8 cellular contexts compared by ENCODE assay signal in genomic region chr10:127908106-127908957, GRCh38. TPM values are rescaled to one million over a fixed set of nuclear protein-coding genes. Genes with fewer than 3 reads are reported as not detected.
A peak's percentile ranks its signal among the peaks of the same experiment; 100 is the strongest.
DNase-seq lines count a peak whose midpoint lies in the region; TF ChIP-seq lines count a peak whose summit lies in the region.

No MANE protein-coding gene starts in this region.

- peaks cover 0 to 12% of the 10 kb centered on the region in 2 experiments; a peak in 1 of 4 replicates for H3K4me1 ChIP-seq in SK-N-SH (ENCODE audit: control insufficient read depth in 1 of 2, insufficient read depth in 2 of 2, low read depth in 1 of 2, low read length in 1 of 2)
- no peaks in the 10 kb centered on the region for H3K4me1 ChIP-seq in rectal smooth muscle tissue (ENCODE audit: control insufficient read depth, insufficient read depth, low read length)

- CTCF ChIA-PET in SK-N-SH (lab: Yijun Ruan, JAX), result interaction anchor here (0.7 to 13.6 kb wide), 13 partner anchors 13 to 246 kb away, joined by 3 to 389 read pairs (median 9); no protein-coding TSS in a partner anchor

- no peak overlapping the region for H3K4me3 Mint-ChIP-seq in HFFc6

- no peak for TF ChIP-seq RAD21 in SK-N-SH (IDR thresholded peaks at IDR 0.05; ENCODE audit: low read length)

- H3K79me2 ChIP-seq in SK-N-SH (ENCODE audit: insufficient read depth), result no peaks in the 10 kb centered on the region; the same call in 1 of the 2 replicates

- no peaks in the 10 kb centered on the region for H3F3A ChIP-seq in SK-N-SH (replicated peaks; ENCODE audit: insufficient read depth)

- DNase-seq in Daoy (ENCODE audit: low read depth), result peak; percentile 40
- no peak for DNase-seq in SK-N-SH
- peak; percentile 47 for DNase-seq in fibroblast of pulmonary artery (ENCODE audit: low read depth)
- no peak for DNase-seq in HFFc6
- DNase-seq in retina, result no peak
- DNase-seq in stimulated activated naive CD4-positive, alpha-beta T cell treated with Interleukin-2 at 50 U/mL for 16 hours (lab: John Stamatoyannopoulos, UW), result no peak
- no peak for DNase-seq in NCI-H526 treated with DMSO at 0.1 percent for 48 hours (lab: John Stamatoyannopoulos, UW)

- peaks cover 5% of the 10 kb centered on the region for H3K27me3 Mint-ChIP-seq in HFFc6 (ENCODE audit: insufficient read depth)

- WGBS in SK-N-SH (ENCODE audit: low lambda C conversion rate), result 49% methylated on average over 10 of the region's 13 CpGs

- H3K27me3 ChIP-seq in SK-N-SH (ENCODE audit: insufficient read depth), result no peaks in the 10 kb centered on the region
- no peaks in the 10 kb centered on the region for H3K27me3 ChIP-seq in rectal smooth muscle tissue (ENCODE audit: control insufficient read depth, insufficient read depth, low read length)

- H2AFZ ChIP-seq in SK-N-SH (ENCODE audit: low read depth), result no peak overlapping the region; the same call in 1 of the 2 replicates

- H3K4me2 ChIP-seq in SK-N-SH, result peak overlapping the region; percentile 83

- peak overlapping the region; percentile 16 to 22; a peak in 3 of 4 replicates for H3K27ac ChIP-seq in SK-N-SH (ENCODE audit: low read depth in 2 of 2, low read length in 1 of 2)
- H3K27ac ChIP-seq in rectal smooth muscle tissue (ENCODE audit: low read depth, low read length), result peak overlapping the region; percentile 56

- no peaks in the 10 kb centered on the region for H3K9me3 ChIP-seq in SK-N-SH

- H3K36me3 Mint-ChIP-seq in HFFc6 (ENCODE audit: low read depth), result no peaks in the 10 kb centered on the region

- H3K9me3 Mint-ChIP-seq in HFFc6, result peaks cover 49% of the 10 kb centered on the region

- TF ChIP-seq CTCF in SK-N-SH (IDR thresholded peaks at IDR 0.05), result no peak
- TF ChIP-seq CTCF in fibroblast of pulmonary artery (IDR thresholded peaks at IDR 0.05; ENCODE audit: low read length, missing control alignments), result no peak
- no peak for TF ChIP-seq CTCF in HFFc6 (IDR thresholded peaks at IDR 0.05)

- H3K27ac Mint-ChIP-seq in HFFc6, result no peak overlapping the region

- H3K9ac ChIP-seq in SK-N-SH (peak overlapping the region; percentile 63; the same call in 1 of the 2 replicates), rectal smooth muscle tissue (ENCODE audit: low read length) (no peak overlapping the region)

- POLR2A ChIA-PET in SK-N-SH (lab: Yijun Ruan, JAX), result interaction anchor here (0.9 kb wide), 1 partner anchor 12 kb away, joined by 3 read pairs; no protein-coding TSS in a partner anchor

- no peak for TF ChIP-seq EP300 in SK-N-SH (IDR thresholded peaks at IDR 0.05; ENCODE audit: borderline replicate concordance in 1 of 2, low read depth in 1 of 2, low read length in 1 of 2)

- no peaks in the 10 kb centered on the region for H3K9me2 ChIP-seq in SK-N-SH

- H3K4me1 Mint-ChIP-seq in HFFc6 (ENCODE audit: low read depth), result no peaks in the 10 kb centered on the region

- H3K4me3 ChIP-seq in SK-N-SH (ENCODE audit: low read depth in 2 of 2, low read length in 1 of 2), result peak overlapping the region; percentile 70 to 77
- peak overlapping the region; percentile 48 for H3K4me3 ChIP-seq in fibroblast of pulmonary artery (replicated peaks; ENCODE audit: low read depth, low read length)
- peak overlapping the region; percentile 67 for H3K4me3 ChIP-seq in rectal smooth muscle tissue (ENCODE audit: low read length)

- H3K36me3 ChIP-seq in SK-N-SH (replicated peaks in 1 of 2; ENCODE audit: control insufficient read depth in 1 of 2, insufficient read depth in 2 of 2, low read length in 1 of 2) (no peaks in the 10 kb centered on the region), rectal smooth muscle tissue (ENCODE audit: control insufficient read depth, insufficient read depth, low read length) (no peaks in the 10 kb centered on the region)

- no peaks in the 10 kb centered on the region for H4K20me1 ChIP-seq in SK-N-SH (ENCODE audit: insufficient read depth)

TF ChIP-seq in SK-N-SH, 30 proteins besides CTCF, POLR2A, EP300 and RAD21:
- TF ChIP-seq NFIC (IDR thresholded peaks at IDR 0.05; ENCODE audit: borderline replicate concordance), result no peak
- no peak for TF ChIP-seq CHD2 (IDR thresholded peaks at IDR 0.05; ENCODE audit: low read length, partially characterized antibody)
- peak; percentile 39; the same call in 1 of the 2 replicates for TF ChIP-seq JUND (IDR thresholded peaks at IDR 0.05)
- TF ChIP-seq PBX3 (IDR thresholded peaks at IDR 0.05), result no peak
- TF ChIP-seq POLR2AphosphoS5 (IDR thresholded peaks at IDR 0.05; ENCODE audit: low read depth, low read length), result peak; percentile 29; the same call in 1 of the 2 replicates
- TF ChIP-seq TCF12 (IDR thresholded peaks at IDR 0.05), result peak; percentile 63
- peak; percentile 55; the same call in 1 of the 2 replicates for TF ChIP-seq USF1 (IDR thresholded peaks at IDR 0.05; ENCODE audit: borderline replicate concordance, low read depth)
- peak; percentile 36; the same call in 1 of the 2 replicates for TF ChIP-seq RXRA (IDR thresholded peaks at IDR 0.05; ENCODE audit: borderline replicate concordance, low read depth)

RNA-seq across cellular contexts. Expression of gene PTPRE, which starts 1.4 kb away (rescaled TPM):
- total RNA-seq in Daoy (2014; rRNA removed; shearing (Covaris generic)), result 2.6 TPM in 2 replicates
- polyA plus RNA-seq in SK-N-SH (2012; rRNA removed), result 6.2 and 11.8 TPM in 2 replicates
- 8.9 and 9.4 TPM in 2 replicates for polyA plus RNA-seq in SK-N-SH (2012; cell fraction: cytosol; rRNA removed)
- 19.9 and 21.3 TPM in 2 replicates for polyA plus RNA-seq in SK-N-SH (2012; cell fraction: nucleus; rRNA removed)
- total RNA-seq in HFFc6 (2021; fragmentation: NEBNext Ultra II Directional; extraction: Animal tissue kit (Norgen Biotek cat#: 25700)), result under 1 TPM in 3 of 6 experiments, not detected in 3; 0.14 to 0.37 (median 0.15) TPM

RNA-seq across cellular contexts. Expression of gene CLRN3, which starts 15.6 kb away (rescaled TPM):
- total RNA-seq in Daoy (2014; rRNA removed; shearing (Covaris generic)), result not detected in 2 replicates
- polyA plus RNA-seq in SK-N-SH (2012; rRNA removed), result 0.08 and 0.25 TPM in 2 replicates
- polyA plus RNA-seq in SK-N-SH (2012; cell fraction: cytosol; rRNA removed), result 0.13 and 0.28 TPM in 2 replicates
- 0.08 and 0.21 TPM in 2 replicates for polyA plus RNA-seq in SK-N-SH (2012; cell fraction: nucleus; rRNA removed)
- not detected for total RNA-seq in HFFc6 (2021; fragmentation: NEBNext Ultra II Directional; extraction: Animal tissue kit (Norgen Biotek cat#: 25700))

Comparison
In these comparisons a context has a peak if more than half of its experiments do, and no peak if none do; other contexts are left out.
1. DNase-seq: peak in Daoy (single experiment) and fibroblast of pulmonary artery (single experiment); none in SK-N-SH (single experiment), HFFc6 (single experiment), retina (single experiment), stimulated activated naive CD4-positive, alpha-beta T cell treated with Interleukin-2 at 50 U/mL for 16 hours (single experiment) and NCI-H526 treated with DMSO at 0.1 percent for 48 hours (single experiment).
2. Peak in every context shown above with its lines, with median percentiles within 50 percentile points of each other: H3K4me3 ChIP-seq.